In genomic region chr11:118611433-118611795, GRCh38 we compare ENCODE assay signal across 8 cellular contexts. TPM values are rescaled to one million over a fixed set of nuclear protein-coding genes. Genes with fewer than 3 reads are reported as not detected.
DNase-seq lines count a peak whose midpoint lies in the region; ATAC-seq, FAIRE-seq and TF ChIP-seq lines count a peak whose summit lies in the region.
"Not testable (repeated sequence)": the region's sequence is repeated elsewhere in the genome, so short reads cannot be mapped to it uniquely, and the experiment has no call there.

No MANE protein-coding gene starts in this region.

- intact Hi-C loops in activated CD4-positive, alpha-beta memory T cell treated with anti-CD3 and anti-CD28 coated beads for 36 hours (cut with micrococcal nuclease), result loop anchor here (1.0 kb wide), 1 partner anchor 16 kb away; no protein-coding TSS in a partner anchor

- CTCF ChIA-PET in A549 (lab: Yijun Ruan, JAX), result interaction anchor here (1.0 to 17.8 kb wide), 7 partner anchors 11 to 57 kb away, joined by 3 to 224 read pairs (median 6); no protein-coding TSS in a partner anchor
- CTCF ChIA-PET in activated CD4-positive, alpha-beta memory T cell treated with anti-CD3 and anti-CD28 coated beads for 36 hours (lab: Charles Lee), result interaction anchor here (0.8 to 11.7 kb wide), 6 partner anchors 10 to 346 kb away, joined by 3 to 137 read pairs (median 4); partner anchors contain the start of gene ARCN1

- H3K36me3 ChIP-seq in KMS-11 (ENCODE audit: insufficient read depth), result not testable (repeated sequence)

- peaks cover 12% of the 10 kb centered on the region for H3K27me3 Mint-ChIP-seq in activated CD4-positive, alpha-beta memory T cell treated with anti-CD3 and anti-CD28 coated beads for 36 hours
- H3K27me3 Mint-ChIP-seq in endothelial cell (ENCODE audit: unreplicated experiment), result peaks cover 20% of the 10 kb centered on the region
- H3K27me3 Mint-ChIP-seq in immature natural killer cell (ENCODE audit: low read depth in 3 of 3), result peaks cover 9 to 24% (median 20%) of the 10 kb centered on the region in 3 donors
- H3K27me3 Mint-ChIP-seq in nephron progenitor cell (ENCODE audit: low read depth, poor library complexity), result peaks cover 53% of the 10 kb centered on the region
- peaks cover 16% of the 10 kb centered on the region for H3K27me3 Mint-ChIP-seq in stimulated activated naive CD8-positive, alpha-beta T cell treated with anti-CD3 and anti-CD28 coated beads, Interleukin-15, Interleukin-2, amounts not matched to agents 100 ng/mL and 50 ng/mL, for 24 hours

- H3K4me2 ChIP-seq in A549, result peak overlapping the region; percentile 69
- H3K4me2 ChIP-seq in KMS-11, result peak overlapping the region; percentile 13; the same call in 1 of the 2 replicates

- H3K27ac ChIP-seq in A549, KMS-11: not testable (repeated sequence)
- H3K27ac ChIP-seq in angular gyrus (ENCODE audit: low read depth, low read length), result peak overlapping the region; percentile 29

- not testable (repeated sequence) for H3K9me3 Mint-ChIP-seq in activated CD4-positive, alpha-beta memory T cell treated with anti-CD3 and anti-CD28 coated beads for 36 hours; endothelial cell (ENCODE audit: unreplicated experiment); immature natural killer cell; nephron progenitor cell; stimulated activated naive CD8-positive, alpha-beta T cell treated with anti-CD3 and anti-CD28 coated beads, Interleukin-15, Interleukin-2, amounts not matched to agents 100 ng/mL and 50 ng/mL, for 24 hours

- not testable (repeated sequence) for TF ChIP-seq EP300 in A549 (IDR thresholded peaks at IDR 0.05)

- not testable (repeated sequence) for TF ChIP-seq POLR2A in A549 (IDR thresholded peaks at IDR 0.05; ENCODE audit: low read length)

- ATAC-seq in A549, result not testable (repeated sequence)

- H3K4me3 Mint-ChIP-seq in activated CD4-positive, alpha-beta memory T cell treated with anti-CD3 and anti-CD28 coated beads for 36 hours, result peak overlapping the region; percentile 14
- H3K4me3 Mint-ChIP-seq in endothelial cell (ENCODE audit: unreplicated experiment), result peak overlapping the region; percentile 86
- peak overlapping the region; percentile 70 to 90 (median 81) for H3K4me3 Mint-ChIP-seq in immature natural killer cell
- peak overlapping the region; percentile 68 for H3K4me3 Mint-ChIP-seq in nephron progenitor cell
- H3K4me3 Mint-ChIP-seq in stimulated activated naive CD8-positive, alpha-beta T cell treated with anti-CD3 and anti-CD28 coated beads, Interleukin-15, Interleukin-2, amounts not matched to agents 100 ng/mL and 50 ng/mL, for 24 hours, result peak overlapping the region; percentile 52

- H3K36me3 Mint-ChIP-seq in activated CD4-positive, alpha-beta memory T cell treated with anti-CD3 and anti-CD28 coated beads for 36 hours; immature natural killer cell; nephron progenitor cell (ENCODE audit: low read depth); stimulated activated naive CD8-positive, alpha-beta T cell treated with anti-CD3 and anti-CD28 coated beads, Interleukin-15, Interleukin-2, amounts not matched to agents 100 ng/mL and 50 ng/mL, for 24 hours (ENCODE audit: low read depth): not testable (repeated sequence)
- peaks cover 22% of the 10 kb centered on the region for H3K36me3 Mint-ChIP-seq in endothelial cell (ENCODE audit: low read depth, unreplicated experiment)

- H3K9me3 ChIP-seq in A549, result not testable (repeated sequence)

- H3K27ac Mint-ChIP-seq in activated CD4-positive, alpha-beta memory T cell treated with anti-CD3 and anti-CD28 coated beads for 36 hours; nephron progenitor cell; stimulated activated naive CD8-positive, alpha-beta T cell treated with anti-CD3 and anti-CD28 coated beads, Interleukin-15, Interleukin-2, amounts not matched to agents 100 ng/mL and 50 ng/mL, for 24 hours: not testable (repeated sequence)
- peak overlapping the region; percentile 58 for H3K27ac Mint-ChIP-seq in endothelial cell (ENCODE audit: unreplicated experiment)
- peak overlapping the region in 3 of 6 donors; percentile 15 to 87 (median 81) for H3K27ac Mint-ChIP-seq in immature natural killer cell

- H3K4me3 ChIP-seq in A549; KMS-11 (IDR thresholded peaks at IDR 0.05; ENCODE audit: insufficient read depth, low read depth, low read length): not testable (repeated sequence)

- not testable (repeated sequence) for FAIRE-seq in A549 (lab: Jason Lieb, UNC)

- not testable (repeated sequence) for H2AFZ ChIP-seq in KMS-11 (ENCODE audit: low read depth)

- H4K20me1 ChIP-seq in KMS-11 (ENCODE audit: insufficient read depth), result not testable (repeated sequence)

- TF ChIP-seq CTCF in A549 (IDR thresholded peaks at IDR 0.05); KMS-11 (conservative IDR thresholded peaks at IDR 0.05; ENCODE audit: low read depth, low read length); endothelial cell (IDR thresholded peaks at IDR 0.05; ENCODE audit: unreplicated experiment); nephron progenitor cell (IDR thresholded peaks at IDR 0.05): not testable (repeated sequence)

- TF ChIP-seq RAD21 in A549 (conservative IDR thresholded peaks at IDR 0.05 in 1 of 2, IDR thresholded peaks at IDR 0.05 in 1 of 2), result not testable (repeated sequence)

- peaks cover 42% of the 10 kb centered on the region for H3K4me1 ChIP-seq in A549
- H3K4me1 ChIP-seq in KMS-11 (ENCODE audit: low read depth, poor library complexity, severe bottlenecking), result not testable (repeated sequence)

- POLR2A ChIA-PET in A549 (lab: Yijun Ruan, JAX); activated CD4-positive, alpha-beta memory T cell treated with anti-CD3 and anti-CD28 coated beads for 36 hours (lab: Charles Lee): not testable (repeated sequence)

- WGBS in A549 (ENCODE audit: missing lambda C conversion rate), result 69% methylated on average over 15 of the region's 19 CpGs

- H3K9ac ChIP-seq in KMS-11, result not testable (repeated sequence)

- not testable (repeated sequence) for H3K79me2 ChIP-seq in KMS-11 (ENCODE audit: insufficient read depth, low read depth)

- H3K27me3 ChIP-seq in KMS-11 (ENCODE audit: insufficient read depth, low read depth), result not testable (repeated sequence)

- not testable (repeated sequence) for DNase-seq in A549 (ENCODE audit: low read depth in 1 of 2, low spot score in 1 of 2); activated CD4-positive, alpha-beta memory T cell treated with anti-CD3 and anti-CD28 coated beads for 36 hours; endothelial cell (ENCODE audit: low spot score); immature natural killer cell; nephron progenitor cell

- peaks cover 22% of the 10 kb centered on the region for H3K4me1 Mint-ChIP-seq in activated CD4-positive, alpha-beta memory T cell treated with anti-CD3 and anti-CD28 coated beads for 36 hours (ENCODE audit: low read depth)
- peaks cover 25% of the 10 kb centered on the region for H3K4me1 Mint-ChIP-seq in endothelial cell (ENCODE audit: unreplicated experiment)
- H3K4me1 Mint-ChIP-seq in immature natural killer cell, result peaks cover 26 to 27% of the 10 kb centered on the region in 2 donors
- H3K4me1 Mint-ChIP-seq in nephron progenitor cell, result peaks cover 65% of the 10 kb centered on the region
- H3K4me1 Mint-ChIP-seq in stimulated activated naive CD8-positive, alpha-beta T cell treated with anti-CD3 and anti-CD28 coated beads, Interleukin-15, Interleukin-2, amounts not matched to agents 100 ng/mL and 50 ng/mL, for 24 hours (ENCODE audit: low read depth), result peaks cover 22% of the 10 kb centered on the region

RNA-seq across cellular contexts. Expression of gene PHLDB1, which starts 4.0 kb away (rescaled TPM):
- polyA plus RNA-seq in A549 (2011; rRNA removed) (5.9 and 7.7 TPM in 2 replicates), A549 (2017; fragmentation: RNase III; extraction: RNeasy Plus Mini Kit Qiagen cat#74134 plus additional on column Dnase treatment) (17.9 to 20.0 TPM (median 19.4 TPM) in 3 replicates), immature natural killer cell (under 1 TPM in 1 of 3 donors, not detected in 2; 0.17 TPM)
- 7.3 and 9.7 TPM in 2 replicates for polyA plus RNA-seq in A549 (2012; cell fraction: cytosol; rRNA removed)
- polyA plus RNA-seq in A549 (2012; cell fraction: nucleus; rRNA removed), result 32.2 and 36.0 TPM in 2 replicates
- polyA minus RNA-seq in A549 (2011; rRNA and poly(A)+ RNA removed), result 12.2 and 15.2 TPM in 2 replicates
- total RNA-seq in activated CD4-positive, alpha-beta memory T cell treated with anti-CD3 and anti-CD28 coated beads for 36 hours, result 1 to 10 TPM; 2.0 to 2.4 TPM
- 45.4 TPM for total RNA-seq in endothelial cell (ENCODE audit: unreplicated experiment)

RNA-seq across cellular contexts. Expression of gene ARCN1, which starts 39.2 kb away (rescaled TPM):
- polyA plus RNA-seq in A549 (2011; rRNA removed), result 140 and 150 TPM in 2 replicates
- polyA plus RNA-seq in A549 (2012; cell fraction: cytosol; rRNA removed), result 56.4 and 62.8 TPM in 2 replicates
- polyA plus RNA-seq in A549 (2012; cell fraction: nucleus; rRNA removed), result 24.5 and 25.7 TPM in 2 replicates
- 88.7 to 93.3 TPM (median 91.0 TPM) in 3 replicates for polyA plus RNA-seq in A549 (2017; fragmentation: RNase III; extraction: RNeasy Plus Mini Kit Qiagen cat#74134 plus additional on column Dnase treatment)
- 63.8 and 65.4 TPM in 2 replicates for polyA minus RNA-seq in A549 (2011; rRNA and poly(A)+ RNA removed)
- total RNA-seq in activated CD4-positive, alpha-beta memory T cell treated with anti-CD3 and anti-CD28 coated beads for 36 hours, result 100 to 1,000 TPM; 180 to 182 TPM
- 145 TPM for total RNA-seq in endothelial cell (ENCODE audit: unreplicated experiment)
- 100 to 1,000 TPM in 2 of 3 donors, 10 to 100 TPM in 1; 99.9 to 164 (median 157) TPM for polyA plus RNA-seq in immature natural killer cell

RNA-seq across cellular contexts. Expression of gene IFT46, which starts 45.7 kb away (rescaled TPM):
- 34.4 and 35.3 TPM in 2 replicates for polyA plus RNA-seq in A549 (2011; rRNA removed)
- 13.9 and 16.0 TPM in 2 replicates for polyA plus RNA-seq in A549 (2012; cell fraction: cytosol; rRNA removed)
- polyA plus RNA-seq in A549 (2012; cell fraction: nucleus; rRNA removed), result 9.6 and 13.0 TPM in 2 replicates
- polyA plus RNA-seq in A549 (2017; fragmentation: RNase III; extraction: RNeasy Plus Mini Kit Qiagen cat#74134 plus additional on column Dnase treatment), result 14.4 to 17.1 TPM (median 15.5 TPM) in 3 replicates
- polyA minus RNA-seq in A549 (2011; rRNA and poly(A)+ RNA removed), result 21.0 and 22.1 TPM in 2 replicates
- total RNA-seq in activated CD4-positive, alpha-beta memory T cell treated with anti-CD3 and anti-CD28 coated beads for 36 hours, result 10 to 100 TPM; 16.0 to 17.1 TPM
- total RNA-seq in endothelial cell (ENCODE audit: unreplicated experiment), result 19.7 TPM
- polyA plus RNA-seq in immature natural killer cell, result 1 to 10 TPM; 5.9 to 8.1 (median 7.4) TPM

Comparison
In these comparisons a context has a peak if more than half of its experiments do, and no peak if none do; other contexts are left out.
1. H3K4me3 Mint-ChIP-seq: peak in every context shown above with its lines; median percentile 86 in endothelial cell; 81 in immature natural killer cell; 68 in nephron progenitor cell; 52 in stimulated activated naive CD8-positive, alpha-beta T cell treated with anti-CD3 and anti-CD28 coated beads, Interleukin-15, Interleukin-2, amounts not matched to agents 100 ng/mL and 50 ng/mL, for 24 hours; 14 in activated CD4-positive, alpha-beta memory T cell treated with anti-CD3 and anti-CD28 coated beads for 36 hours.
2. RNA of gene PHLDB1, which starts 4.0 kb away (total RNA-seq): 45.4 TPM in endothelial cell (single experiment); 2.0 to 2.4 TPM in activated CD4-positive, alpha-beta memory T cell treated with anti-CD3 and anti-CD28 coated beads for 36 hours; every median in the first group is over 10 times any median in the second.